In genomic region chr7:76487969-76488368, GRCh38 we compare ENCODE assay signal across 3 cellular contexts. TPM values are rescaled to one million over a fixed set of nuclear protein-coding genes. Genes with fewer than 3 reads are reported as not detected.
"Had no signal": no experiment of that assay in that cellular context is flagged by ENCODE, and none has a peak within 500 bp of the region (broad histone marks: within the 10 kb centered on the region; RNA-seq: fewer than 3 reads in every experiment).

No MANE protein-coding gene starts in this region.

RNA-seq across cellular contexts. Expression of gene SPDYE16, which starts 55.1 kb away (rescaled TPM):
- total RNA-seq: ascending aorta, bronchial epithelial cell, WTC11 had no signal
